Comparison of ENCODE assay signal across 26 cellular contexts in the genomic region with DNA sequence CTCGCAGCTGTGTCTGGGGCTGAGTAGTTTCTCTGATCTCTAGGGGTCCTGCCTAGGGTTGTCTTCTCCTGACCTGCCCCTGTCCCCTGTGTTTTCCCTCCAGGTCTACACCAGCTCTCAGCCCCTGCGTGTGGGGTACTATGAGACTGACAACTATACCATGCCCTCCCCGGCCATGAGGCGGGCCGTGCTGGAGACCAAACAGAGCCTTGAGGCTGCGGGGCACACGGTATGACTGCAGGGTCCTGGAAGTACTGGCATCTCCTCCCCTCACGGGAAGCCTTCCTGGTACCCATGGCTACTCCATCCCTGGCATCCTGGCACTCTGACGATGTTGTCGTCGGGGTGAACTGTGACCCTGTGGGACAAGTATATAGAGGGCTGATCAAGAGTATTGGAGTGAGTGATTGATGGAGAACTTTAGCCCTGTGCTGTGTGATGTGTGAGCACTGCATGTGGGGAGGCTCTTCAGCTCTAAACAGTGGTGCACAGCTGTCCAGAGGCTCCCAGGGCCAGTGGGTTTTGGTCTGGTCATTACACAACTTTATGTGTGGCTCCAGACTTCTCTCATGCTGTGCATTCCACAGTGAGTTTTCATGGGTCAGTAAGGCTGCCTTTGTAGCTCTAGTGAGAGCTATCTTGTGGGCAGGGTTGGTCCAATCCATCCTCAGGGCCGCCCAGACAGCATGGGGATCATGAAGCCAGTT. TPM values are rescaled to one million over a fixed set of nuclear protein-coding genes. Genes with fewer than 3 reads are reported as not detected.
A peak's percentile ranks its signal among the peaks of the same experiment; 100 is the strongest.
DNase-seq lines count a peak whose midpoint lies in the region; ATAC-seq and TF ChIP-seq lines count a peak whose summit lies in the region.
"Had no signal": no experiment of that assay in that cellular context is flagged by ENCODE, and none has a peak within 500 bp of the region (broad histone marks: within the 10 kb centered on the region; RNA-seq: fewer than 3 reads in every experiment).

No MANE protein-coding gene starts in this region.

- peak overlapping the region; percentile 51 to 72 for H3K27ac Mint-ChIP-seq in effector memory CD8-positive, alpha-beta T cell
- H3K27ac Mint-ChIP-seq: activated CD4-positive, alpha-beta T cell treated with anti-CD3 and anti-CD28 coated beads for 36 hours; activated CD8-positive, alpha-beta T cell treated with anti-CD3 and anti-CD28 coated beads for 36 hours; activated naive CD8-positive, alpha-beta T cell treated with anti-CD3 and anti-CD28 coated beads, Interleukin-2, amount 10 ng/mL, durations not matched to agents 7 days and 5 days; naive thymus-derived CD8-positive, alpha-beta T cell; stimulated activated naive B cell treated with anti-CD40 and anti-IgM and Interleukin-4, amounts not matched to agents 10 μg/mL and 1 μg/mL and 100 μg/mL, for 72 hours had no signal

- H2BK120ac ChIP-seq in neuronal stem cell (ENCODE audit: low read depth, low read length), result no peak overlapping the region

- H3K18ac ChIP-seq in neuronal stem cell (ENCODE audit: low read length), result no peak overlapping the region

- H4K91ac ChIP-seq in neuronal stem cell (ENCODE audit: low read depth, low read length, poor library complexity), result no peak overlapping the region

- H3K79me2 ChIP-seq in GM23248 (ENCODE audit: insufficient read depth), result no peaks in the 10 kb centered on the region

- no peak overlapping the region for H3K9ac ChIP-seq in GM23248
- peak overlapping the region; percentile 32 for H3K9ac ChIP-seq in neuronal stem cell (ENCODE audit: low read depth, low read length, poor library complexity)

- no peaks in the 10 kb centered on the region for H3K27me3 Mint-ChIP-seq in effector memory CD8-positive, alpha-beta T cell
- H3K27me3 Mint-ChIP-seq: activated CD4-positive, alpha-beta T cell treated with anti-CD3 and anti-CD28 coated beads for 36 hours; activated CD8-positive, alpha-beta T cell treated with anti-CD3 and anti-CD28 coated beads for 36 hours; activated naive CD8-positive, alpha-beta T cell treated with anti-CD3 and anti-CD28 coated beads, Interleukin-2, amount 10 ng/mL, durations not matched to agents 7 days and 5 days; activated T-helper 17 cell treated with anti-CD3 and anti-CD28 coated beads, Interleukin-2, amount 50 U/mL, for 72 hours; naive thymus-derived CD8-positive, alpha-beta T cell; stimulated activated naive B cell treated with anti-CD40 and anti-IgM and Interleukin-4, amounts not matched to agents 10 μg/mL and 1 μg/mL and 100 μg/mL, for 72 hours had no signal

- H3K9me3 Mint-ChIP-seq in effector memory CD8-positive, alpha-beta T cell, result no peaks in the 10 kb centered on the region
- H3K9me3 Mint-ChIP-seq: activated CD8-positive, alpha-beta T cell treated with anti-CD3 and anti-CD28 coated beads for 36 hours; activated naive CD8-positive, alpha-beta T cell treated with anti-CD3 and anti-CD28 coated beads, Interleukin-2, amount 10 ng/mL, durations not matched to agents 7 days and 5 days; activated T-helper 17 cell treated with anti-CD3 and anti-CD28 coated beads, Interleukin-2, amount 50 U/mL, for 72 hours; naive thymus-derived CD8-positive, alpha-beta T cell; stimulated activated naive B cell treated with anti-CD40 and anti-IgM and Interleukin-4, amounts not matched to agents 10 μg/mL and 1 μg/mL and 100 μg/mL, for 72 hours had no signal

- no peak for TF ChIP-seq CTCF in AG04449 (IDR thresholded peaks at IDR 0.05; ENCODE audit: insufficient read depth, low read length, missing control alignments)

- no peaks in the 10 kb centered on the region for H3K79me1 ChIP-seq in neuronal stem cell (ENCODE audit: low read depth, low read length)

- H3K36me3 Mint-ChIP-seq in effector memory CD8-positive, alpha-beta T cell (ENCODE audit: insufficient read depth), result peaks cover 4% of the 10 kb centered on the region
- H3K36me3 Mint-ChIP-seq: activated naive CD8-positive, alpha-beta T cell treated with anti-CD3 and anti-CD28 coated beads, Interleukin-2, amount 10 ng/mL, durations not matched to agents 7 days and 5 days; naive thymus-derived CD8-positive, alpha-beta T cell had no signal

- CTCF ChIA-PET in AG04449 (lab: Yijun Ruan, JAX), result interaction anchor here (1.2 to 10.9 kb wide), 6 partner anchors 13 to 139 kb away, joined by 3 to 112 read pairs (median 19); no protein-coding TSS in a partner anchor

- H2AK5ac ChIP-seq in neuronal stem cell (ENCODE audit: low read depth, low read length), result peak overlapping the region; percentile 57

- H3F3A ChIP-seq in GM23248 (ENCODE audit: insufficient read depth), result no peaks in the 10 kb centered on the region

- no peak for ATAC-seq in effector memory CD8-positive, alpha-beta T cell (replicated peaks)
- ATAC-seq in GM18511 (IDR thresholded peaks at IDR 0.05; ENCODE audit: unreplicated experiment) (no peak), HG02642 (IDR thresholded peaks at IDR 0.05; ENCODE audit: poor library complexity, unreplicated experiment) (no peak)
- ATAC-seq: activated CD4-positive, alpha-beta T cell treated with anti-CD3 and anti-CD28 coated beads for 36 hours; activated CD8-positive, alpha-beta T cell treated with anti-CD3 and anti-CD28 coated beads for 36 hours; activated T-helper 17 cell treated with anti-CD3 and anti-CD28 coated beads, Interleukin-2, amount 50 U/mL, for 72 hours; gastroesophageal sphincter; naive thymus-derived CD8-positive, alpha-beta T cell; stimulated activated naive B cell treated with anti-CD40 and anti-IgM and Interleukin-4, amounts not matched to agents 10 μg/mL and 1 μg/mL and 100 μg/mL, for 72 hours had no signal

- H3K27ac ChIP-seq in GM23248 (no peak overlapping the region), neuronal stem cell (replicated peaks; ENCODE audit: low read length) (no peak overlapping the region)
- H3K27ac ChIP-seq: esophagus muscularis mucosa, gastroesophageal sphincter, upper lobe of left lung had no signal

- no peak overlapping the region for H3K14ac ChIP-seq in neuronal stem cell (ENCODE audit: low read length)

- H3K4me2 ChIP-seq in GM23248 (ENCODE audit: unreplicated experiment), result no peak overlapping the region
- no peak overlapping the region for H3K4me2 ChIP-seq in neuronal stem cell (ENCODE audit: insufficient read depth, low read length, poor library complexity, severe bottlenecking)

- POLR2A ChIA-PET in AG04449 (lab: Yijun Ruan, JAX), result no interaction called here

- no peaks in the 10 kb centered on the region for H3K27me3 ChIP-seq in GM23248 (replicated peaks; ENCODE audit: insufficient read depth)
- H3K27me3 ChIP-seq in neuronal stem cell (ENCODE audit: control insufficient read depth in 3 of 3, insufficient read depth in 3 of 3, low read depth in 1 of 3, low read length in 3 of 3), result peaks cover 0 to 6% (median 0%) of the 10 kb centered on the region in 3 experiments
- H3K27me3 ChIP-seq: esophagus muscularis mucosa, gastroesophageal sphincter, upper lobe of left lung had no signal

- H3K4me1 ChIP-seq in GM23248 (ENCODE audit: insufficient read depth) (no peaks in the 10 kb centered on the region), neuronal stem cell (ENCODE audit: control insufficient read depth in 2 of 2, insufficient read depth in 1 of 2, low read depth in 1 of 2, low read length in 2 of 2) (peaks cover 5 to 19% of the 10 kb centered on the region in 2 donors)

- peak overlapping the region; percentile 34 for H3K23ac ChIP-seq in neuronal stem cell (ENCODE audit: low read depth, low read length, poor library complexity)

- no peak overlapping the region for H3K4me3 ChIP-seq in AG04449 (ENCODE audit: low read depth, low read length)
- H3K4me3 ChIP-seq in GM23248, result no peak overlapping the region
- peak overlapping the region in 1 of 2 donors; percentile 7 for H3K4me3 ChIP-seq in neuronal stem cell (ENCODE audit: low read length in 2 of 2)
- H3K4me3 ChIP-seq: esophagus muscularis mucosa, gastroesophageal sphincter, lung, upper lobe of left lung had no signal

- in situ Hi-C loops in GM23248 (cut with MboI), result no loop called here

- peak; percentile 10 for DNase-seq in AG04449 (ENCODE audit: low read depth, low spot score)
- peak; percentile 63 for DNase-seq in GM23248
- DNase-seq in effector memory CD8-positive, alpha-beta T cell, result no peak
- no peak for DNase-seq in neuronal stem cell (ENCODE audit: low spot score)
- DNase-seq in activated naive CD4-positive, alpha-beta T cell treated with anti-CD3 and anti-CD28 coated beads, Interleukin-2, amount 50 U/mL, for 16 hours, result no peak
- no peak for DNase-seq in activated gamma-delta T cell (lab: John Stamatoyannopoulos, UW)
- DNase-seq: activated CD4-positive, alpha-beta T cell treated with anti-CD3 and anti-CD28 coated beads for 36 hours; activated CD8-positive, alpha-beta T cell treated with anti-CD3 and anti-CD28 coated beads for 36 hours; activated naive CD8-positive, alpha-beta T cell treated with anti-CD3 and anti-CD28 coated beads, Interleukin-2, amount 10 ng/mL, durations not matched to agents 7 days and 5 days; DMS153; hippocampal formation; naive thymus-derived CD8-positive, alpha-beta T cell; NCI-H1092; NCI-H1694 treated with DMSO at 0.1 percent for 48 hours; NCI-H2171 treated with DMSO at 0.1 percent for 48 hours; NCI-H510A; SIG-M5; stimulated activated naive B cell treated with anti-CD40 and anti-IgM and Interleukin-4, amounts not matched to agents 10 μg/mL and 1 μg/mL and 100 μg/mL, for 72 hours; T-helper 9 cell; upper lobe of left lung had no signal

- H2BK15ac ChIP-seq in neuronal stem cell (ENCODE audit: low read length), result peak overlapping the region; percentile 55

- H2BK12ac ChIP-seq in neuronal stem cell (ENCODE audit: low read length), result no peak overlapping the region

- H2BK5ac ChIP-seq in neuronal stem cell (ENCODE audit: low read length), result peak overlapping the region; percentile 32

- no peak overlapping the region for H3K4me3 Mint-ChIP-seq in effector memory CD8-positive, alpha-beta T cell
- H3K4me3 Mint-ChIP-seq: activated CD4-positive, alpha-beta T cell treated with anti-CD3 and anti-CD28 coated beads for 36 hours; activated CD8-positive, alpha-beta T cell treated with anti-CD3 and anti-CD28 coated beads for 36 hours; activated naive CD8-positive, alpha-beta T cell treated with anti-CD3 and anti-CD28 coated beads, Interleukin-2, amount 10 ng/mL, durations not matched to agents 7 days and 5 days; activated T-helper 17 cell treated with anti-CD3 and anti-CD28 coated beads, Interleukin-2, amount 50 U/mL, for 72 hours; naive thymus-derived CD8-positive, alpha-beta T cell; stimulated activated naive B cell treated with anti-CD40 and anti-IgM and Interleukin-4, amounts not matched to agents 10 μg/mL and 1 μg/mL and 100 μg/mL, for 72 hours had no signal

- H2AFZ ChIP-seq in GM23248 (no peak overlapping the region), neuronal stem cell (ENCODE audit: low read length) (no peak overlapping the region)

- H4K20me1 ChIP-seq in GM23248 (ENCODE audit: insufficient read depth), result no peaks in the 10 kb centered on the region

- H3K4me1 Mint-ChIP-seq in effector memory CD8-positive, alpha-beta T cell (ENCODE audit: low read depth in 2 of 2), result peaks cover 9 to 18% of the 10 kb centered on the region in 2 donors
- H3K4me1 Mint-ChIP-seq: activated CD4-positive, alpha-beta T cell treated with anti-CD3 and anti-CD28 coated beads for 36 hours; activated T-helper 17 cell treated with anti-CD3 and anti-CD28 coated beads, Interleukin-2, amount 50 U/mL, for 72 hours had no signal

- 92 to 94% methylated on average over 12 of the region's 12 CpGs for WGBS in GM23248 (ENCODE audit: low coverage in 1 of 2, low lambda C conversion rate in 2 of 2, missing lambda C conversion rate in 2 of 2), 2 experiments
- no CpG with 5 or more reads among the region's 12 CpGs for WGBS in neuronal stem cell (ENCODE audit: extremely low coverage in 2 of 2, insufficient read length in 2 of 2, insufficient replicate concordance in 1 of 2), 2 donors

- H4K8ac ChIP-seq in neuronal stem cell (ENCODE audit: low read depth, low read length), result no peak overlapping the region

- H3K9me2 ChIP-seq in GM23248 (ENCODE audit: insufficient read depth), result no peaks in the 10 kb centered on the region

- no peaks in the 10 kb centered on the region for H3K36me3 ChIP-seq in GM23248 (ENCODE audit: low read depth)
- H3K36me3 ChIP-seq in neuronal stem cell (replicated peaks in 1 of 2; ENCODE audit: control insufficient read depth in 2 of 2, insufficient read depth in 2 of 2, low read length in 2 of 2), result peaks cover 0 to 4% of the 10 kb centered on the region in 2 donors

- H3K9me3 ChIP-seq in GM23248 (ENCODE audit: low read depth) (no peaks in the 10 kb centered on the region), neuronal stem cell (replicated peaks in 1 of 2; ENCODE audit: control insufficient read depth in 2 of 2, insufficient read depth in 1 of 2, low read depth in 1 of 2, low read length in 2 of 2) (no peaks in the 10 kb centered on the region)
- H3K9me3 ChIP-seq: esophagus muscularis mucosa, gastroesophageal sphincter, upper lobe of left lung had no signal

- no peak overlapping the region for H3K4ac ChIP-seq in neuronal stem cell (ENCODE audit: low read length)

RNA-seq across cellular contexts. Expression of gene FAAH, which starts 14.4 kb away (rescaled TPM):
- 0.38 and 0.97 TPM in 2 replicates for total RNA-seq in GM23248 (2014; rRNA removed; shearing (Covaris generic))
- polyA plus RNA-seq in GM23248 (2016; fragmentation: Nextera tagmentation; extraction: Ambion mirVana), result 0.74 and 0.98 TPM in 2 replicates
- 3.7 TPM for polyA plus RNA-seq in neuronal stem cell (2013, experiment 1 of 2)
- polyA plus RNA-seq in neuronal stem cell (2013, experiment 2 of 2), result 3.5 TPM

Comparison
In these comparisons a context has a peak if more than half of its experiments do, and no peak if none do; other contexts are left out.
1. DNase-seq: peak in AG04449 (single experiment) and GM23248 (single experiment); none in effector memory CD8-positive, alpha-beta T cell (0 of 3), neuronal stem cell (single experiment), activated naive CD4-positive, alpha-beta T cell treated with anti-CD3 and anti-CD28 coated beads, Interleukin-2, amount 50 U/mL, for 16 hours (single experiment) and activated gamma-delta T cell (single experiment).